Comparison of ENCODE assay signal across 1 cellular context in genomic region chr15:40441736-40442531, GRCh38.
A peak's percentile ranks its signal among the peaks of the same experiment; 100 is the strongest.
TF ChIP-seq lines count a peak whose summit lies in the region.

No MANE protein-coding gene starts in this region.

TF ChIP-seq in HepG2, 621 proteins besides CTCF, POLR2A, EP300 and RAD21 (continued from another document):
- TF ChIP-seq ARID3A (IDR thresholded peaks at IDR 0.05; ENCODE audit: low read depth, low read length) = no peak
- TF ChIP-seq JUND (CRISPR knock-in tag; IDR thresholded peaks at IDR 0.05) = no peak
- TF ChIP-seq ARNT (IDR thresholded peaks at IDR 0.05) = no peak
- no peak for TF ChIP-seq ZNF234 (CRISPR knock-in tag; conservative IDR thresholded peaks at IDR 0.05)
- TF ChIP-seq JARID2 (CRISPR knock-in tag; IDR thresholded peaks at IDR 0.05; ENCODE audit: insufficient replicate concordance) = no peak
- peak; percentile 19; the same call in 1 of the 2 replicates for TF ChIP-seq ETV5 (CRISPR knock-in tag; IDR thresholded peaks at IDR 0.05; ENCODE audit: borderline replicate concordance)
- no peak for TF ChIP-seq ZNF44 (CRISPR knock-in tag; IDR thresholded peaks at IDR 0.05)
- TF ChIP-seq ZNF574 (CRISPR knock-in tag; IDR thresholded peaks at IDR 0.05) = peak; percentile 95
- peak; percentile 36; the same call in 1 of the 2 replicates for TF ChIP-seq ZSCAN20 (CRISPR knock-in tag; IDR thresholded peaks at IDR 0.05; ENCODE audit: borderline replicate concordance)
- no peak for TF ChIP-seq THAP8 (CRISPR knock-in tag; IDR thresholded peaks at IDR 0.05; ENCODE audit: borderline replicate concordance)
- TF ChIP-seq FOXO1 (CRISPR knock-in tag; IDR thresholded peaks at IDR 0.05) = peak; percentile 48; the same call in 1 of the 2 replicates
- TF ChIP-seq ZNF674 (CRISPR knock-in tag; IDR thresholded peaks at IDR 0.05; ENCODE audit: low read depth) = no peak
- 0 out of 2 replicates have a peak, but pooled peaks have one; percentile 40 for TF ChIP-seq ZNF446 (CRISPR knock-in tag; IDR thresholded peaks at IDR 0.05)
- no peak for TF ChIP-seq SOX6 (IDR thresholded peaks at IDR 0.05)
- no peak for TF ChIP-seq SOX6 (CRISPR knock-in tag; IDR thresholded peaks at IDR 0.05)
- TF ChIP-seq E2F2 (CRISPR knock-in tag; IDR thresholded peaks at IDR 0.05; ENCODE audit: borderline replicate concordance) = peak; percentile 28; the same call in 1 of the 2 replicates
- TF ChIP-seq CENPT (CRISPR knock-in tag; IDR thresholded peaks at IDR 0.05; ENCODE audit: low read depth) = no peak
- TF ChIP-seq HES4 (CRISPR knock-in tag; IDR thresholded peaks at IDR 0.05; ENCODE audit: borderline replicate concordance) = no peak
- TF ChIP-seq ZNF737 (CRISPR knock-in tag; IDR thresholded peaks at IDR 0.05; ENCODE audit: borderline replicate concordance) = no peak
- peak; percentile 64; the same call in 1 of the 2 replicates for TF ChIP-seq ARID4A (CRISPR knock-in tag; IDR thresholded peaks at IDR 0.05; ENCODE audit: borderline replicate concordance)
- TF ChIP-seq PHF8 (CRISPR knock-in tag; IDR thresholded peaks at IDR 0.05) = peak; percentile 57
- peak; percentile 46; the same call in 1 of the 2 replicates for TF ChIP-seq ZNF263 (CRISPR knock-in tag; IDR thresholded peaks at IDR 0.05)
- no peak for TF ChIP-seq PHF5A (CRISPR knock-in tag; IDR thresholded peaks at IDR 0.05; ENCODE audit: low read depth, unreplicated experiment)
- TF ChIP-seq ISL2 (CRISPR knock-in tag; IDR thresholded peaks at IDR 0.05) = no peak
- TF ChIP-seq ZNF337 (CRISPR knock-in tag; IDR thresholded peaks at IDR 0.05; ENCODE audit: borderline replicate concordance, low read depth) = 0 out of 2 replicates have a peak, but pooled peaks have one; percentile 22
- TF ChIP-seq HNF4A (CRISPR knock-in tag; IDR thresholded peaks at IDR 0.05) = 0 out of 2 replicates have a peak, but pooled peaks have one; percentile 10
- no peak for TF ChIP-seq RBM22 (optimal IDR thresholded peaks at IDR 0.05; ENCODE audit: low read length)
- TF ChIP-seq ZNF513 (CRISPR knock-in tag; conservative IDR thresholded peaks at IDR 0.05) = no peak
- no peak for TF ChIP-seq IKZF5 (CRISPR knock-in tag; IDR thresholded peaks at IDR 0.05)
- no peak for TF ChIP-seq PAWR (CRISPR knock-in tag; IDR thresholded peaks at IDR 0.05; ENCODE audit: borderline replicate concordance)
- TF ChIP-seq KDM3A (CRISPR knock-in tag; IDR thresholded peaks at IDR 0.05; ENCODE audit: low read depth) = no peak
- TF ChIP-seq ZNF230 (CRISPR knock-in tag; IDR thresholded peaks at IDR 0.05) = no peak
